14 cellular contexts compared by ENCODE assay signal in genomic region chr16:3474870-3475269, GRCh38. TPM values are rescaled to one million over a fixed set of nuclear protein-coding genes. Genes with fewer than 3 reads are reported as not detected.
A peak's percentile ranks its signal among the peaks of the same experiment; 100 is the strongest.
DNase-seq lines count a peak whose midpoint lies in the region; ATAC-seq, FAIRE-seq and TF ChIP-seq lines count a peak whose summit lies in the region.
"Not testable (repeated sequence)": the region's sequence is repeated elsewhere in the genome, so short reads cannot be mapped to it uniquely, and the experiment has no call there.
"Had no signal": no experiment of that assay in that cellular context is flagged by ENCODE, and none has a peak within 500 bp of the region (broad histone marks: within the 10 kb centered on the region; RNA-seq: fewer than 3 reads in every experiment).

No MANE protein-coding gene starts in this region.

- H3K27me3 Mint-ChIP-seq in activated CD8-positive, alpha-beta T cell treated with anti-CD3 and anti-CD28 coated beads for 36 hours; glutamatergic neuron (ENCODE audit: unreplicated experiment): not testable (repeated sequence)

- peaks cover 24% of the 10 kb centered on the region for H3K36me3 Mint-ChIP-seq in activated CD8-positive, alpha-beta T cell treated with anti-CD3 and anti-CD28 coated beads for 36 hours (ENCODE audit: low read depth)
- H3K36me3 Mint-ChIP-seq in glutamatergic neuron (ENCODE audit: unreplicated experiment): not testable (repeated sequence)

- TF ChIP-seq POLR2A in K562 (conservative IDR thresholded peaks at IDR 0.05); transverse colon (IDR thresholded peaks at IDR 0.05): not testable (repeated sequence)

- H3K4me2 ChIP-seq in K562 (ENCODE audit: insufficient read depth, low read length): not testable (repeated sequence)

- not testable (repeated sequence) for H3K27ac ChIP-seq in HEK293 (ENCODE audit: extremely low read depth, low read depth, low read length); K562 (ENCODE audit: extremely low read depth, low read depth, low read length)
- peak overlapping the region; percentile 43 to 68 for H3K27ac ChIP-seq in mucosa of rectum (ENCODE audit: low read depth in 2 of 2, low read length in 2 of 2)
- H3K27ac ChIP-seq in transverse colon: peak overlapping the region; percentile 43 to 64 (median 61)

- H3K9me1 ChIP-seq in K562 (ENCODE audit: control insufficient read depth, insufficient read depth, low read length): not testable (repeated sequence)

- intact Hi-C loops in activated CD8-positive, alpha-beta T cell treated with anti-CD3 and anti-CD28 coated beads for 36 hours (cut with micrococcal nuclease); K562 (cut with micrococcal nuclease); transverse colon (cut with DNase I; ENCODE audit: low total_unique reads): not testable (repeated sequence)

- H3K79me2 ChIP-seq in K562 (ENCODE audit: control insufficient read depth, insufficient read depth, low read length): peaks cover 31% of the 10 kb centered on the region; the same call in 2 of the 3 replicates

- H4K20me1 ChIP-seq in K562 (replicated peaks; ENCODE audit: control insufficient read depth, insufficient read depth, low read length): peaks cover 20% of the 10 kb centered on the region

- not testable (repeated sequence) for TF ChIP-seq RAD21 in K562 (CRISPR knock-in tag; conservative IDR thresholded peaks at IDR 0.05 in 1 of 2, IDR thresholded peaks at IDR 0.05 in 1 of 2)

- H3K9me3 Mint-ChIP-seq in activated CD8-positive, alpha-beta T cell treated with anti-CD3 and anti-CD28 coated beads for 36 hours; glutamatergic neuron (ENCODE audit: unreplicated experiment): not testable (repeated sequence)

- not testable (repeated sequence) for DNase-seq in activated CD8-positive, alpha-beta T cell treated with anti-CD3 and anti-CD28 coated beads for 36 hours; K562 (ENCODE audit: extremely low read depth in 1 of 4, low spot score in 3 of 4); glutamatergic neuron; transverse colon

- BruUV-seq in K562 (replicated peaks; lab: Mats Ljungman, UMichigan): not testable (repeated sequence)

- H3K4me1 ChIP-seq in HEK293 (ENCODE audit: control insufficient read depth, insufficient read depth, low read length): not testable (repeated sequence)
- peaks cover 6 to 25% of the 10 kb centered on the region in 2 experiments; a peak in 4 of 5 replicates for H3K4me1 ChIP-seq in K562 (replicated peaks in 1 of 2; ENCODE audit: control insufficient read depth in 2 of 2, insufficient read depth in 2 of 2, low read length in 2 of 2)
- peaks cover 7 to 21% of the 10 kb centered on the region in 2 donors for H3K4me1 ChIP-seq in mucosa of rectum (ENCODE audit: control insufficient read depth in 2 of 2, insufficient read depth in 2 of 2, low read length in 2 of 2)
- H3K4me1 ChIP-seq in transverse colon: peaks cover 0 to 42% (median 35%) of the 10 kb centered on the region in 4 donors

- not testable (repeated sequence) for H3K9me3 ChIP-seq in HEK293 (ENCODE audit: control insufficient read depth, insufficient read depth, low read depth, low read length); K562 (replicated peaks; ENCODE audit: control insufficient read depth, insufficient read depth, low read depth, low read length); mucosa of rectum (ENCODE audit: control insufficient read depth in 2 of 2, low read length in 2 of 2); transverse colon

- not testable (repeated sequence) for TF ChIP-seq CTCF in HEK293 (tag by site-specific recombination; IDR thresholded peaks at IDR 0.05); activated CD8-positive, alpha-beta T cell treated with anti-CD3 and anti-CD28 coated beads for 36 hours (IDR thresholded peaks at IDR 0.05); K562 (IDR thresholded peaks at IDR 0.05 in 2 of 3, conservative IDR thresholded peaks at IDR 0.05 in 1 of 3; ENCODE audit: insufficient read depth in 2 of 3, low read depth in 1 of 3, low read length in 3 of 3); glutamatergic neuron (IDR thresholded peaks at IDR 0.05; ENCODE audit: partially characterized antibody, unreplicated experiment); transverse colon (IDR thresholded peaks at IDR 0.05)

- peaks cover 29% of the 10 kb centered on the region for H3K4me1 Mint-ChIP-seq in activated CD8-positive, alpha-beta T cell treated with anti-CD3 and anti-CD28 coated beads for 36 hours (ENCODE audit: low read depth)
- not testable (repeated sequence) for H3K4me1 Mint-ChIP-seq in glutamatergic neuron (ENCODE audit: low read depth, unreplicated experiment)

- H3K9ac ChIP-seq in K562 (ENCODE audit: insufficient read depth in 1 of 2, low read depth in 2 of 2, low read length in 2 of 2): not testable (repeated sequence)
- peak overlapping the region in 1 of 2 donors; percentile 7 for H3K9ac ChIP-seq in mucosa of rectum (ENCODE audit: low read depth in 1 of 2, low read length in 2 of 2)

- TF ChIP-seq EP300 in K562 (IDR thresholded peaks at IDR 0.05; ENCODE audit: low read length); transverse colon (IDR thresholded peaks at IDR 0.05; ENCODE audit: low read depth): not testable (repeated sequence)

- ATAC-seq in activated CD8-positive, alpha-beta T cell treated with anti-CD3 and anti-CD28 coated beads for 36 hours; K562: not testable (repeated sequence)

- WGBS in K562 (ENCODE audit: insufficient coverage, low coverage, missing lambda C conversion rate): 92% methylated on average over 2 of the region's 7 CpGs
- 87 to 93% methylated on average over 3 to 7 of the region's 7 CpGs for WGBS in transverse colon (ENCODE audit: low coverage in 1 of 2), 2 donors

- peaks cover 4 to 20% of the 10 kb centered on the region in 2 experiments; a peak in 2 of 3 replicates for H3K36me3 ChIP-seq in HEK293 (ENCODE audit: control insufficient read depth in 2 of 2, insufficient read depth in 1 of 2, low read length in 2 of 2)
- not testable (repeated sequence) for H3K36me3 ChIP-seq in K562 (ENCODE audit: control insufficient read depth, insufficient read depth, low read length); transverse colon
- peaks cover 8 to 19% of the 10 kb centered on the region in 2 donors for H3K36me3 ChIP-seq in mucosa of rectum (ENCODE audit: control insufficient read depth in 2 of 2, insufficient read depth in 2 of 2, low read length in 2 of 2)

- not testable (repeated sequence) for H2AFZ ChIP-seq in K562 (ENCODE audit: low read depth, low read length)

- FAIRE-seq in K562 (lab: Jason Lieb, UNC): not testable (repeated sequence)

- POLR2A ChIA-PET in HEK293 (lab: Yijun Ruan, JAX); activated CD8-positive, alpha-beta T cell treated with anti-CD3 and anti-CD28 coated beads for 36 hours (lab: Charles Lee): not testable (repeated sequence)
- POLR2A ChIA-PET in K562 (lab: Yijun Ruan, JAX): interaction anchor here (1.0 kb wide), 1 partner anchor 12 kb away, joined by 3 read pairs; no protein-coding TSS in a partner anchor

- H3K27me3 ChIP-seq in K562 (ENCODE audit: control insufficient read depth in 2 of 2, insufficient read depth in 2 of 2, low read length in 2 of 2); mucosa of rectum (ENCODE audit: control insufficient read depth in 2 of 2, insufficient read depth in 2 of 2, low read length in 2 of 2); transverse colon: not testable (repeated sequence)

- H3K27ac Mint-ChIP-seq in activated CD8-positive, alpha-beta T cell treated with anti-CD3 and anti-CD28 coated beads for 36 hours: peak overlapping the region; percentile 25
- peak overlapping the region; percentile 20 for H3K27ac Mint-ChIP-seq in glutamatergic neuron (ENCODE audit: unreplicated experiment)

- in situ Hi-C loops in K562 (cut with MboI); transverse colon (cut with MboI; ENCODE audit: low pct_ligation_motif_present in 1 of 4, low pct_unique_long_range_greater_than_20kb in 1 of 4, low sequenced_read_pairs in 3 of 4): not testable (repeated sequence)

- CTCF ChIA-PET in HEK293 (lab: Yijun Ruan, JAX): interaction anchor here (0.8 kb wide), 1 partner anchor 9 kb away, joined by 4 read pairs; no protein-coding TSS in a partner anchor
- CTCF ChIA-PET in activated CD8-positive, alpha-beta T cell treated with anti-CD3 and anti-CD28 coated beads for 36 hours (lab: Charles Lee): not testable (repeated sequence)
- CTCF ChIA-PET in K562 (lab: Yijun Ruan, JAX; ENCODE audit: low intra/inter-chr PET ratio): interaction anchor here (0.6 kb wide), 1 partner anchor 315 kb away, joined by 3 read pairs; no protein-coding TSS in a partner anchor

- H3K4me3 ChIP-seq in HEK293 (ENCODE audit: low read depth, low read length); K562; mucosa of rectum (ENCODE audit: low read length in 2 of 2); transverse colon: not testable (repeated sequence)

- H3K4me3 Mint-ChIP-seq in activated CD8-positive, alpha-beta T cell treated with anti-CD3 and anti-CD28 coated beads for 36 hours; glutamatergic neuron (ENCODE audit: unreplicated experiment): not testable (repeated sequence)

RNA-seq across cellular contexts. Expression of gene C16orf90, which starts 20.4 kb away (rescaled TPM):
- total RNA-seq in activated CD8-positive, alpha-beta T cell treated with anti-CD3 and anti-CD28 coated beads for 36 hours: not detected
- total RNA-seq in K562 (2011; cell fraction: chromatin; rRNA removed; ENCODE audit: low replicate concordance): not detected in 2 replicates
- not detected in 2 replicates for total RNA-seq in K562 (2011; cell fraction: nucleolus; rRNA removed)
- not detected in 2 replicates for total RNA-seq in K562 (2011; cell fraction: nucleoplasm; rRNA removed)
- not detected in 2 replicates for total RNA-seq in K562 (2014; rRNA removed)
- not detected in 2 replicates for total RNA-seq in K562 (2014; rRNA removed; fragmentation: Illumina TruSeq; extraction: Trizol)
- not detected in 2 replicates for total RNA-seq in K562 (2015; rRNA removed; fragmentation: Illumina TruSeq; extraction: Trizol)
- not detected in 2 replicates for total RNA-seq in K562 (2021)
- polyA plus RNA-seq in K562 (2011; rRNA removed): not detected in 2 replicates
- polyA plus RNA-seq in K562 (2011; cell fraction: cytosol; rRNA removed): not detected in 2 replicates
- polyA plus RNA-seq in K562 (2011; cell fraction: nucleus; rRNA removed): not detected in 2 replicates
- polyA plus RNA-seq in K562 (2012): not detected in 2 replicates
- not detected in 2 replicates for polyA plus RNA-seq in K562 (2014; fragmentation: Illumina TruSeq; extraction: Trizol)
- not detected for polyA plus RNA-seq in K562 (2014; fragmentation: Nextera tagmentation; extraction: Ambion mirVana)
- not detected in 2 replicates for polyA plus RNA-seq in K562 (2014; rRNA removed)
- not detected in 2 replicates for polyA minus RNA-seq in K562 (2011; rRNA and poly(A)+ RNA removed)
- polyA minus RNA-seq in K562 (2011; cell fraction: cytosol; rRNA and poly(A)+ RNA removed): not detected in 2 replicates
- not detected in 2 replicates for polyA minus RNA-seq in K562 (2011; cell fraction: nucleus; rRNA and poly(A)+ RNA removed)
- not detected for total RNA-seq in glutamatergic neuron (ENCODE audit: unreplicated experiment)
- total RNA-seq in transverse colon: not detected
- total RNA-seq: A172; A673; CD8-positive, alpha-beta T cell; GM12878; GM23248; H1; H7 had no signal
- polyA plus RNA-seq: BJ, GM12878, GM23248, H1 had no signal

RNA-seq across cellular contexts. Expression of gene CLUAP1, which starts 25.9 kb away (rescaled TPM):
- total RNA-seq in activated CD8-positive, alpha-beta T cell treated with anti-CD3 and anti-CD28 coated beads for 36 hours: 10 to 100 TPM; 10.5 to 11.8 TPM
- total RNA-seq in K562 (2011; cell fraction: chromatin; rRNA removed; ENCODE audit: low replicate concordance): 4.7 and 8.8 TPM in 2 replicates
- 2.0 and 3.0 TPM in 2 replicates for total RNA-seq in K562 (2011; cell fraction: nucleolus; rRNA removed)
- 3.7 and 4.2 TPM in 2 replicates for total RNA-seq in K562 (2011; cell fraction: nucleoplasm; rRNA removed)
- total RNA-seq in K562 (2014; rRNA removed): 4.8 and 6.8 TPM in 2 replicates
- 10.8 and 11.0 TPM in 2 replicates for total RNA-seq in K562 (2014; rRNA removed; fragmentation: Illumina TruSeq; extraction: Trizol)
- total RNA-seq in K562 (2015; rRNA removed; fragmentation: Illumina TruSeq; extraction: Trizol): 6.9 TPM in 2 replicates
- total RNA-seq in K562 (2021): 6.2 and 6.7 TPM in 2 replicates
- 2.2 and 7.8 TPM in 2 replicates for polyA plus RNA-seq in K562 (2011; rRNA removed)
- 1.1 and 1.7 TPM in 2 replicates for polyA plus RNA-seq in K562 (2011; cell fraction: cytosol; rRNA removed)
- polyA plus RNA-seq in K562 (2011; cell fraction: nucleus; rRNA removed): 3.2 and 3.3 TPM in 2 replicates
- 5.3 and 6.6 TPM in 2 replicates for polyA plus RNA-seq in K562 (2012)
- polyA plus RNA-seq in K562 (2014; fragmentation: Illumina TruSeq; extraction: Trizol): 5.9 and 8.3 TPM in 2 replicates
- 10 to 100 TPM; 11.1 to 17.6 TPM for polyA plus RNA-seq in K562 (2014; fragmentation: Nextera tagmentation; extraction: Ambion mirVana)
- 4.9 and 6.6 TPM in 2 replicates for polyA plus RNA-seq in K562 (2014; rRNA removed)
- polyA minus RNA-seq in K562 (2011; rRNA and poly(A)+ RNA removed): 9.2 and 14.1 TPM in 2 replicates
- polyA minus RNA-seq in K562 (2011; cell fraction: cytosol; rRNA and poly(A)+ RNA removed): 2.0 and 6.1 TPM in 2 replicates
- polyA minus RNA-seq in K562 (2011; cell fraction: nucleus; rRNA and poly(A)+ RNA removed): 3.0 and 3.2 TPM in 2 replicates
- 15.4 TPM for total RNA-seq in glutamatergic neuron (ENCODE audit: unreplicated experiment)
- 10 to 100 TPM in 1 of 4 donors, 1 to 10 TPM in 3; 3.4 to 84.0 (median 8.4) TPM for total RNA-seq in transverse colon

RNA-seq across cellular contexts. Expression of gene NAA60, which starts 31.4 kb away (rescaled TPM):
- total RNA-seq in activated CD8-positive, alpha-beta T cell treated with anti-CD3 and anti-CD28 coated beads for 36 hours: 10 to 100 TPM; 24.6 TPM
- total RNA-seq in K562 (2011; cell fraction: chromatin; rRNA removed; ENCODE audit: low replicate concordance): 23.6 and 31.0 TPM in 2 replicates
- total RNA-seq in K562 (2011; cell fraction: nucleolus; rRNA removed): 14.6 and 17.7 TPM in 2 replicates
- total RNA-seq in K562 (2011; cell fraction: nucleoplasm; rRNA removed): 16.4 and 21.2 TPM in 2 replicates
- 9.5 and 13.7 TPM in 2 replicates for total RNA-seq in K562 (2014; rRNA removed)
- 9.7 and 13.8 TPM in 2 replicates for total RNA-seq in K562 (2014; rRNA removed; fragmentation: Illumina TruSeq; extraction: Trizol)
- 10.3 and 11.9 TPM in 2 replicates for total RNA-seq in K562 (2015; rRNA removed; fragmentation: Illumina TruSeq; extraction: Trizol)
- 34.4 and 35.4 TPM in 2 replicates for total RNA-seq in K562 (2021)
- 16.0 and 17.2 TPM in 2 replicates for polyA plus RNA-seq in K562 (2011; rRNA removed)
- 13.5 and 27.6 TPM in 2 replicates for polyA plus RNA-seq in K562 (2011; cell fraction: cytosol; rRNA removed)
- polyA plus RNA-seq in K562 (2011; cell fraction: nucleus; rRNA removed): 13.9 and 22.0 TPM in 2 replicates
- 28.6 and 41.3 TPM in 2 replicates for polyA plus RNA-seq in K562 (2012)
- polyA plus RNA-seq in K562 (2014; fragmentation: Illumina TruSeq; extraction: Trizol): 41.8 and 49.4 TPM in 2 replicates
- polyA plus RNA-seq in K562 (2014; fragmentation: Nextera tagmentation; extraction: Ambion mirVana): 1 to 10 TPM; 2.1 to 2.3 TPM
- 21.6 and 25.1 TPM in 2 replicates for polyA plus RNA-seq in K562 (2014; rRNA removed)
- polyA minus RNA-seq in K562 (2011; rRNA and poly(A)+ RNA removed): 13.7 and 14.0 TPM in 2 replicates
- 15.2 and 15.6 TPM in 2 replicates for polyA minus RNA-seq in K562 (2011; cell fraction: cytosol; rRNA and poly(A)+ RNA removed)
- 5.9 and 8.3 TPM in 2 replicates for polyA minus RNA-seq in K562 (2011; cell fraction: nucleus; rRNA and poly(A)+ RNA removed)
- 69.9 TPM for total RNA-seq in glutamatergic neuron (ENCODE audit: unreplicated experiment)
- total RNA-seq in transverse colon: 100 to 1,000 TPM in 1 of 4 donors, 10 to 100 TPM in 3; 57.3 to 247 (median 72.9) TPM

RNA-seq across cellular contexts. Expression of gene ZNF597, which starts 31.6 kb away (rescaled TPM):
- 1 to 10 TPM; 1.6 to 1.8 TPM for total RNA-seq in activated CD8-positive, alpha-beta T cell treated with anti-CD3 and anti-CD28 coated beads for 36 hours
- 0.67 and 1.7 TPM in 2 replicates for total RNA-seq in K562 (2011; cell fraction: chromatin; rRNA removed; ENCODE audit: low replicate concordance)
- 0.53 and 0.67 TPM in 2 replicates for total RNA-seq in K562 (2011; cell fraction: nucleolus; rRNA removed)
- 0.95 and 1.5 TPM in 2 replicates for total RNA-seq in K562 (2011; cell fraction: nucleoplasm; rRNA removed)
- total RNA-seq in K562 (2014; rRNA removed) (0.20 and 0.68 TPM in 2 replicates), K562 (2014; rRNA removed; fragmentation: Illumina TruSeq; extraction: Trizol) (0.58 and 0.70 TPM in 2 replicates), K562 (2015; rRNA removed; fragmentation: Illumina TruSeq; extraction: Trizol) (0.57 and 0.62 TPM in 2 replicates), K562 (2021) (0.36 and 0.42 TPM in 2 replicates), glutamatergic neuron (ENCODE audit: unreplicated experiment) (1.9 TPM), transverse colon (1 to 10 TPM in 2 of 4 donors, under 1 TPM in 2; 0.37 to 2.4 (median 0.91) TPM)
- polyA plus RNA-seq in K562 (2011; rRNA removed) (0.17 and 0.57 TPM in 2 replicates), K562 (2014; fragmentation: Illumina TruSeq; extraction: Trizol) (0.29 and 0.43 TPM in 2 replicates), K562 (2014; fragmentation: Nextera tagmentation; extraction: Ambion mirVana) (under 1 TPM; 0.14 to 0.31 TPM), K562 (2014; rRNA removed) (0.32 and 0.34 TPM in 2 replicates)
- polyA plus RNA-seq in K562 (2011; cell fraction: cytosol; rRNA removed): 0.03 and 0.22 TPM in 2 replicates
- polyA plus RNA-seq in K562 (2011; cell fraction: nucleus; rRNA removed): 0.27 and 0.73 TPM in 2 replicates
- 0.29 and 0.30 TPM in 2 replicates for polyA plus RNA-seq in K562 (2012)
- 0.32 and 1.0 TPM in 2 replicates for polyA minus RNA-seq in K562 (2011; rRNA and poly(A)+ RNA removed)
- 0.18 and 0.19 TPM in 2 replicates for polyA minus RNA-seq in K562 (2011; cell fraction: cytosol; rRNA and poly(A)+ RNA removed)
- 0.13 and 0.89 TPM in 2 replicates for polyA minus RNA-seq in K562 (2011; cell fraction: nucleus; rRNA and poly(A)+ RNA removed)
